9 cellular contexts compared by ENCODE assay signal in genomic region chr14:100215330-100215885, GRCh38. TPM values are rescaled to one million over a fixed set of nuclear protein-coding genes. Genes with fewer than 3 reads are reported as not detected.
DNase-seq lines count a peak whose midpoint lies in the region; ATAC-seq and TF ChIP-seq lines count a peak whose summit lies in the region.
"Had no signal": no experiment of that assay in that cellular context is flagged by ENCODE, and none has a peak within 500 bp of the region (broad histone marks: within the 10 kb centered on the region; RNA-seq: fewer than 3 reads in every experiment).

No MANE protein-coding gene starts in this region.

- no peak overlapping the region for H3K4me3 ChIP-seq in DND-41 (ENCODE audit: low read depth in 1 of 2, low read length in 2 of 2)
- H3K4me3 ChIP-seq in esophagus squamous epithelium: no peak overlapping the region
- H3K4me3 ChIP-seq in sigmoid colon: no peak overlapping the region
- no peak overlapping the region for H3K4me3 ChIP-seq in HAP-1
- H3K4me3 ChIP-seq in ovary: no peak overlapping the region

- TF ChIP-seq CTCF in DND-41 (IDR thresholded peaks at IDR 0.05; ENCODE audit: borderline replicate concordance, extremely low read depth, low read length, poor library complexity, severe bottlenecking) (no peak), RWPE1 (conservative IDR thresholded peaks at IDR 0.05; ENCODE audit: low read depth) (no peak), esophagus squamous epithelium (IDR thresholded peaks at IDR 0.05) (no peak), sigmoid colon (IDR thresholded peaks at IDR 0.05) (no peak), ovary (IDR thresholded peaks at IDR 0.05) (no peak)

- DNase-seq in DND-41 (no peak), RWPE1 (ENCODE audit: low spot score) (no peak), esophagus squamous epithelium (lab: John Stamatoyannopoulos, UW) (no peak), sigmoid colon (no peak), HAP-1 (ENCODE audit: low spot score in 2 of 2) (no peak), HK-2 (ENCODE audit: unreplicated experiment) (no peak), ovary (no peak)
- DNase-seq: MM.1S; stimulated activated CD4-positive, alpha-beta T cell treated with anti-CD3 and anti-CD28 coated beads, Interleukin-4, amount 100 ng/mL, for 24 hours had no signal

- no peak overlapping the region for H2AFZ ChIP-seq in DND-41 (ENCODE audit: low read depth, low read length)

- H3K27ac ChIP-seq in DND-41 (ENCODE audit: low read length) (peak overlapping the region; percentile 68; the same call in 1 of the 2 replicates), RWPE1 (peak overlapping the region; percentile 85; the same call in 1 of the 2 replicates), esophagus squamous epithelium (peak overlapping the region in 3 of 4 donors; percentile 96 to 100 (median 98)), sigmoid colon (peak overlapping the region in 3 of 4 donors; percentile 94 to 99 (median 95)), ovary (peak overlapping the region in 1 of 2 donors; percentile 96)

- in situ Hi-C loops in HAP-1 (cut with MboI; ENCODE audit: low sequenced_read_pairs): no loop called here

- TF ChIP-seq POLR2A in esophagus squamous epithelium (IDR thresholded peaks at IDR 0.05) (no peak), sigmoid colon (IDR thresholded peaks at IDR 0.05) (no peak), ovary (IDR thresholded peaks at IDR 0.05) (no peak)

- WGBS in esophagus squamous epithelium, 2 donors: 85 to 93% methylated on average over 7 to 8 of the region's 12 CpGs
- 81 to 90% methylated on average over 12 of the region's 12 CpGs for WGBS in sigmoid colon, 2 donors
- 89% methylated on average over 12 of the region's 12 CpGs for WGBS in ovary, 3 donors

- POLR2A ChIA-PET in RWPE1 (lab: Yijun Ruan, JAX; ENCODE audit: low non-redundant PET): interaction anchor here (0.5 to 1.6 kb wide), 4 partner anchors 11 to 26 kb away, joined by 3 to 6 read pairs (median 4); no protein-coding TSS in a partner anchor

- no peak overlapping the region for H3K4me2 ChIP-seq in DND-41 (ENCODE audit: insufficient read depth, low read length)

- no peak overlapping the region; the same call in 1 of the 2 replicates for H3K9ac ChIP-seq in DND-41 (ENCODE audit: low read depth, low read length)

- H3K4me1 ChIP-seq in DND-41 (ENCODE audit: insufficient read depth, low read length): peaks cover 23% of the 10 kb centered on the region
- H3K4me1 ChIP-seq in esophagus squamous epithelium: peaks cover 5 to 26% (median 12%) of the 10 kb centered on the region in 3 donors
- H3K4me1 ChIP-seq in sigmoid colon: peaks cover 0 to 11% (median 6%) of the 10 kb centered on the region in 4 donors
- H3K4me1 ChIP-seq in HAP-1: peaks cover 14% of the 10 kb centered on the region
- peaks cover 4% of the 10 kb centered on the region for H3K4me1 ChIP-seq in ovary (ENCODE audit: insufficient read depth)

- ATAC-seq in DND-41 (ENCODE audit: insufficient read depth, low read depth): no peak

- H3K9me3 ChIP-seq in DND-41 (ENCODE audit: insufficient read depth, low read length, severe bottlenecking) (no peaks in the 10 kb centered on the region), esophagus squamous epithelium (no peaks in the 10 kb centered on the region), sigmoid colon (no peaks in the 10 kb centered on the region), HAP-1 (no peaks in the 10 kb centered on the region), ovary (no peaks in the 10 kb centered on the region)

- H3K79me2 ChIP-seq in DND-41 (ENCODE audit: insufficient read depth, low read length): peaks cover 57% of the 10 kb centered on the region

- intact Hi-C loops in esophagus squamous epithelium (cut with DNase I) (no loop called here), sigmoid colon (cut with DNase I) (no loop called here), ovary (cut with DNase I) (no loop called here)

- no peaks in the 10 kb centered on the region for H3K27me3 ChIP-seq in DND-41 (ENCODE audit: insufficient read depth, low read length, poor library complexity)
- no peaks in the 10 kb centered on the region for H3K27me3 ChIP-seq in esophagus squamous epithelium
- no peaks in the 10 kb centered on the region for H3K27me3 ChIP-seq in sigmoid colon
- no peaks in the 10 kb centered on the region for H3K27me3 ChIP-seq in HAP-1 (ENCODE audit: low read depth)
- no peaks in the 10 kb centered on the region for H3K27me3 ChIP-seq in ovary

- 0 out of 2 replicates have a peak, but pooled peaks cover 3% of the 10 kb centered on the region for H4K20me1 ChIP-seq in DND-41 (ENCODE audit: insufficient read depth, low read length)

- no peaks in the 10 kb centered on the region for H3K36me3 ChIP-seq in DND-41 (ENCODE audit: insufficient read depth, low read length)
- no peaks in the 10 kb centered on the region for H3K36me3 ChIP-seq in esophagus squamous epithelium
- no peaks in the 10 kb centered on the region for H3K36me3 ChIP-seq in sigmoid colon
- H3K36me3 ChIP-seq in HAP-1 (replicated peaks): no peaks in the 10 kb centered on the region
- no peaks in the 10 kb centered on the region for H3K36me3 ChIP-seq in ovary

- CTCF ChIA-PET in RWPE1 (lab: Yijun Ruan, JAX): interaction anchor here (0.6 to 1.3 kb wide), 2 partner anchors 31 to 199 kb away, joined by 4 read pairs; no protein-coding TSS in a partner anchor

- TF ChIP-seq EP300 in sigmoid colon (IDR thresholded peaks at IDR 0.05) (no peak), ovary (IDR thresholded peaks at IDR 0.05) (no peak)

RNA-seq across cellular contexts. Expression of gene YY1, which starts 23.5 kb away (rescaled TPM):
- 10 to 100 TPM; 30.6 to 46.5 (median 33.5) TPM for total RNA-seq in esophagus squamous epithelium
- 10 to 100 TPM; 53.9 to 61.5 (median 55.2) TPM for total RNA-seq in sigmoid colon
- 10 to 100 TPM; 26.7 to 46.7 (median 40.2) TPM for polyA plus RNA-seq in sigmoid colon
- total RNA-seq in ovary: 10 to 100 TPM; 37.0 to 68.6 (median 58.1) TPM
- polyA plus RNA-seq in ovary: 10 to 100 TPM; 24.1 to 75.8 TPM

RNA-seq across cellular contexts. Expression of gene DEGS2, which starts 56.0 kb away (rescaled TPM):
- 100 to 1,000 TPM in 1 of 4 donors, 10 to 100 TPM in 3; 23.8 to 116 (median 27.3) TPM for total RNA-seq in esophagus squamous epithelium
- total RNA-seq in sigmoid colon: under 1 TPM; under 0.01 to 0.54 (median 0.39) TPM
- polyA plus RNA-seq in sigmoid colon: 10 to 100 TPM in 1 of 3 donors, 1 to 10 TPM in 2; 2.4 to 11.9 (median 2.8) TPM
- total RNA-seq in ovary: 1 to 10 TPM in 4 of 7 donors, under 1 TPM in 3; 0.45 to 7.9 (median 2.9) TPM
- 1 to 10 TPM in 1 of 2 donors, not detected in 1; 1.8 TPM for polyA plus RNA-seq in ovary
